In genomic region chr15:97235285-97235985, GRCh38 we compare ENCODE assay signal across 8 cellular contexts.
DNase-seq lines count a peak whose midpoint lies in the region; ATAC-seq and TF ChIP-seq lines count a peak whose summit lies in the region.

No MANE protein-coding gene starts in this region.

- DNase-seq in 8988T (peak; percentile 19), GDM1 (lab: John Stamatoyannopoulos, UW) (peak; percentile 2), endothelial cell (ENCODE audit: low spot score) (peak; percentile 68), mucosa of gallbladder (ENCODE audit: low spot score) (peak; percentile 68), aorta (no peak)

- TF ChIP-seq CTCF in LNCAP (IDR thresholded peaks at IDR 0.05) (peak; percentile 93), SU-DHL-6 (IDR thresholded peaks at IDR 0.05; ENCODE audit: insufficient read depth, low read length, poor library complexity, severe bottlenecking) (peak; percentile 76), endothelial cell (IDR thresholded peaks at IDR 0.05; ENCODE audit: unreplicated experiment) (peak; percentile 91)

- H3K27me3 ChIP-seq in SU-DHL-6 (ENCODE audit: low read length) (no peaks in the 10 kb centered on the region), aorta (ENCODE audit: control insufficient read depth in 1 of 2, insufficient read depth in 2 of 2, low read length in 1 of 2) (no peaks in the 10 kb centered on the region)

- H3K4me1 Mint-ChIP-seq in endothelial cell (ENCODE audit: unreplicated experiment) = no peaks in the 10 kb centered on the region

- H3K9ac ChIP-seq in SU-DHL-6 (ENCODE audit: low read length) = no peak overlapping the region

- H4K20me1 ChIP-seq in SU-DHL-6 (ENCODE audit: low read depth, low read length) = no peaks in the 10 kb centered on the region

- ATAC-seq in aorta (ENCODE audit: low FRiP score) (peak; percentile 79), GM19023 (IDR thresholded peaks at IDR 0.05; ENCODE audit: unreplicated experiment) (no peak)

- no peaks in the 10 kb centered on the region for H3K9me2 ChIP-seq in SU-DHL-6 (replicated peaks; ENCODE audit: insufficient read depth, low read length)

- no peaks in the 10 kb centered on the region for H3K9me3 ChIP-seq in SU-DHL-6 (ENCODE audit: insufficient read depth, low read length)
- H3K9me3 ChIP-seq in aorta (ENCODE audit: control insufficient read depth, low read length) = peaks cover 2% of the 10 kb centered on the region

- no peaks in the 10 kb centered on the region for H3K27me3 Mint-ChIP-seq in endothelial cell (ENCODE audit: unreplicated experiment)

- no peaks in the 10 kb centered on the region for H3F3A ChIP-seq in SU-DHL-6 (ENCODE audit: insufficient read depth)

- 30 to 32% methylated on average over 14 of the region's 14 CpGs for WGBS in aorta, 2 donors

- no peaks in the 10 kb centered on the region for H3K4me1 ChIP-seq in aorta (ENCODE audit: control insufficient read depth in 1 of 2, insufficient read depth in 2 of 2, low read length in 2 of 2)

- no peak overlapping the region for H3K27ac Mint-ChIP-seq in endothelial cell (ENCODE audit: unreplicated experiment)

- no peak overlapping the region for H3K4me2 ChIP-seq in SU-DHL-6 (ENCODE audit: low read depth, low read length, poor library complexity, severe bottlenecking)

- H3K36me3 Mint-ChIP-seq in endothelial cell (ENCODE audit: low read depth, unreplicated experiment) = no peaks in the 10 kb centered on the region

- H3K4me3 Mint-ChIP-seq in endothelial cell (ENCODE audit: unreplicated experiment) = no peak overlapping the region

- no peaks in the 10 kb centered on the region for H3K79me2 ChIP-seq in SU-DHL-6 (ENCODE audit: insufficient read depth, low read length)

- no peaks in the 10 kb centered on the region for H3K36me3 ChIP-seq in SU-DHL-6 (ENCODE audit: low read length)
- H3K36me3 ChIP-seq in aorta (ENCODE audit: control insufficient read depth in 1 of 2, insufficient read depth in 2 of 2, low read length in 1 of 2) = no peaks in the 10 kb centered on the region

- no peaks in the 10 kb centered on the region for H3K9me3 Mint-ChIP-seq in endothelial cell (ENCODE audit: unreplicated experiment)

- intact Hi-C loops in aorta (cut with DNase I) = loop anchor here in 1 of 2 donors (10.0 kb wide), 1 partner anchor 891 kb away; no protein-coding TSS in a partner anchor

- H3K27ac ChIP-seq in SU-DHL-6 (ENCODE audit: low read depth, low read length) (no peak overlapping the region), aorta (ENCODE audit: low read depth in 1 of 2, low read length in 2 of 2) (no peak overlapping the region)

- H3K4me3 ChIP-seq in SU-DHL-6 (ENCODE audit: insufficient read depth, low read length, poor library complexity, severe bottlenecking) (no peak overlapping the region), aorta (ENCODE audit: low read length in 2 of 2) (no peak overlapping the region)

- no peak overlapping the region for H2AFZ ChIP-seq in SU-DHL-6 (ENCODE audit: low read depth, low read length, severe bottlenecking)

Comparison
In these comparisons a context has a peak if more than half of its experiments do, and no peak if none do; other contexts are left out.
1. DNase-seq: peak in 8988T (single experiment), GDM1 (single experiment), endothelial cell (single experiment) and mucosa of gallbladder (single experiment); none in aorta (0 of 2).
2. Peak in every context shown above with its lines, with median percentiles within 50 percentile points of each other: CTCF ChIP-seq.